In genomic region chr14:95305145-95305544, GRCh38 we compare ENCODE assay signal across 20 cellular contexts.
"Had no signal": no experiment of that assay in that cellular context is flagged by ENCODE, and none has a peak within 500 bp of the region (broad histone marks: within the 10 kb centered on the region; RNA-seq: fewer than 3 reads in every experiment).

No MANE protein-coding gene starts in this region.

- H3K4me3 ChIP-seq: pancreas, sigmoid colon, smooth muscle cell, tibial artery had no signal

- H3K36me3 ChIP-seq: neutrophil, pancreas, sigmoid colon, tibial artery had no signal

- H3K9me3 ChIP-seq: neutrophil, pancreas, sigmoid colon, tibial artery had no signal

- H3K4me2 ChIP-seq: smooth muscle cell had no signal

- H3K27me3 ChIP-seq: neutrophil, pancreas, sigmoid colon, tibial artery had no signal

- DNase-seq: activated CD4-positive, alpha-beta T cell treated with anti-CD3 and anti-CD28 coated beads for 36 hours; activated CD4-positive, alpha-beta T cell treated with anti-CD3 and anti-CD28 coated beads, Interleukin-2, amount 50 U/mL, for 4 hours; activated CD8-positive, alpha-beta memory T cell treated with anti-CD3 and anti-CD28 coated beads for 24 hours; activated CD8-positive, alpha-beta memory T cell treated with anti-CD3 and anti-CD28 coated beads, Interleukin-2, amount 50 U/mL, for 4 hours; activated naive CD4-positive, alpha-beta T cell treated with anti-CD3 and anti-CD28 coated beads for 36 hours; activated T-cell treated with anti-CD3 and anti-CD28 coated beads, Interleukin-2, amount 50 U/mL, for 4 hours; dermis blood vessel endothelial cell; effector memory CD4-positive, alpha-beta T cell; foreskin melanocyte; islet precursor cell; mesendoderm; naive thymus-derived CD8-positive, alpha-beta T cell; pancreas; sigmoid colon; stimulated activated CD4-positive, alpha-beta T cell treated with anti-CD3 and anti-CD28 coated beads, Interleukin-4, amount 100 ng/mL, for 1 hour; stimulated activated naive CD4-positive, alpha-beta T cell; T1000; tibial artery had no signal

- H3K27ac ChIP-seq: neutrophil, pancreas, sigmoid colon, tibial artery had no signal

- H3K4me1 ChIP-seq: sigmoid colon had no signal
